1 cellular context compared by ENCODE assay signal in the genomic region with DNA sequence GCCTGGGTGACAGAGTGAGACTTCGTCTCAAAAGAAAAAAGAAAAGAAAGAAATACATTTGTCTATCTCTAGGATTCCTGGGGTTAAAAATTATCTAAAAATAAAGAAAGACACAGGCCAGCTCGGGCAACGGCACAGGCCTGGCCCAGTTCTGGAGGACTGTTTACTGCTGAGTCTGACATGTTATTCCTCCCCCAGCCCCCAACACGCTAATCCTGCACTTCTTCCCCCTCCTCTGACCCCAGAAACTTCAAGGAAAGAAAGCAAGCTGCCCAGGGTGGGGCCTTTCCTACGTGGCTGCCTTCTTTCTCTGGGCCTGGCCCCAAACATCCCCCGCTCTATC.
TF ChIP-seq lines count a peak whose summit lies in the region.

No MANE protein-coding gene starts in this region.

TF ChIP-seq in A549, 52 proteins besides CTCF, POLR2A, EP300 and RAD21 (continued from another document):
- TF ChIP-seq CHD2 (IDR thresholded peaks at IDR 0.05; ENCODE audit: low read length, partially characterized antibody), result no peak
- TF ChIP-seq, protein P1, sequence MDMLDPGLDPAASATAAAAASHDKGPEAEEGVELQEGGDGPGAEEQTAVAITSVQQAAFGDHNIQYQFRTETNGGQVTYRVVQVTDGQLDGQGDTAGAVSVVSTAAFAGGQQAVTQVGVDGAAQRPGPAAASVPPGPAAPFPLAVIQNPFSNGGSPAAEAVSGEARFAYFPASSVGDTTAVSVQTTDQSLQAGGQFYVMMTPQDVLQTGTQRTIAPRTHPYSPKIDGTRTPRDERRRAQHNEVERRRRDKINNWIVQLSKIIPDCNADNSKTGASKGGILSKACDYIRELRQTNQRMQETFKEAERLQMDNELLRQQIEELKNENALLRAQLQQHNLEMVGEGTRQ (IDR thresholded peaks at IDR 0.05), result no peak
- TF ChIP-seq, protein P2, sequence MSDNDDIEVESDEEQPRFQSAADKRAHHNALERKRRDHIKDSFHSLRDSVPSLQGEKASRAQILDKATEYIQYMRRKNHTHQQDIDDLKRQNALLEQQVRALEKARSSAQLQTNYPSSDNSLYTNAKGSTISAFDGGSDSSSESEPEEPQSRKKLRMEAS (IDR thresholded peaks at IDR 0.05), result no peak
- no peak for TF ChIP-seq MAZ (IDR thresholded peaks at IDR 0.05; ENCODE audit: borderline replicate concordance, low read depth, low read length)
- TF ChIP-seq CBX8 (IDR thresholded peaks at IDR 0.05), result no peak
- no peak for TF ChIP-seq TFCP2L1 (CRISPR knock-in tag; IDR thresholded peaks at IDR 0.05)
- no peak for TF ChIP-seq RNF2 (IDR thresholded peaks at IDR 0.05; ENCODE audit: borderline replicate concordance, low read depth)
- TF ChIP-seq NR3C1 (IDR thresholded peaks at IDR 0.05), result no peak
- no peak for TF ChIP-seq TP53 (CRISPR knock-in tag; IDR thresholded peaks at IDR 0.05)
- TF ChIP-seq NPAS2 (CRISPR knock-in tag; IDR thresholded peaks at IDR 0.05; ENCODE audit: borderline replicate concordance), result no peak
- no peak for TF ChIP-seq EHMT2 (IDR thresholded peaks at IDR 0.05; ENCODE audit: low read depth)
- TF ChIP-seq SMC3 (IDR thresholded peaks at IDR 0.05), result no peak
- TF ChIP-seq EHF (CRISPR knock-in tag; IDR thresholded peaks at IDR 0.05), result no peak
